In genomic region chr22:25210831-25211230, GRCh38 we compare ENCODE assay signal across 24 cellular contexts. TPM values are rescaled to one million over a fixed set of nuclear protein-coding genes. Genes with fewer than 3 reads are reported as not detected.
"Had no signal": no experiment of that assay in that cellular context is flagged by ENCODE, and none has a peak within 500 bp of the region (broad histone marks: within the 10 kb centered on the region; RNA-seq: fewer than 3 reads in every experiment).

No MANE protein-coding gene starts in this region.

- H3K27ac ChIP-seq: KMS-11, Peyer's patch had no signal

- H3K36me3 Mint-ChIP-seq: activated naive CD4-positive, alpha-beta T cell treated with anti-CD3 and anti-CD28 coated beads, Interleukin-2, amount 50 U/mL, for 72 hours had no signal

- H3K4me1 ChIP-seq: Peyer's patch had no signal

- ATAC-seq: activated CD8-positive, alpha-beta T cell treated with anti-CD3 and anti-CD28 coated beads, Interleukin-2, amount 10 ng/mL, durations not matched to agents 7 days and 5 days; activated naive CD4-positive, alpha-beta T cell treated with anti-CD3 and anti-CD28 coated beads, Interleukin-2, amount 50 U/mL, for 72 hours; activated naive CD8-positive, alpha-beta T cell treated with anti-CD3 and anti-CD28 coated beads, Interleukin-2, amount 50 U/mL, for 24 hours; activated T-cell treated with anti-CD3 and anti-CD28 coated beads, Interleukin-2, amount 50 U/mL, for 4 hours; WTC11 had no signal

- DNase-seq: activated CD4-positive, alpha-beta T cell treated with anti-CD3 and anti-CD28 coated beads for 48 hours; activated CD4-positive, alpha-beta T cell treated with anti-CD3 and anti-CD28 coated beads, Interleukin-2, amount 50 U/mL, for 4 hours; activated CD4-positive, CD25-positive, alpha-beta regulatory T cell treated with anti-CD3 and anti-CD28 coated beads, Interleukin-2, amount 50 U/mL, for 72 hours; activated CD8-positive, alpha-beta T cell treated with anti-CD3 and anti-CD28 coated beads, Interleukin-2, amount 10 ng/mL, durations not matched to agents 7 days and 5 days; activated effector memory CD4-positive, alpha-beta T cell treated with anti-CD3 and anti-CD28 coated beads, Interleukin-2, amount 50 U/mL, for 16 hours; activated naive CD4-positive, alpha-beta T cell treated with Interleukin-2 at 50 U/mL for 16 hours; activated naive CD8-positive, alpha-beta T cell treated with anti-CD3 and anti-CD28 coated beads, Interleukin-2, amount 50 U/mL, for 24 hours; activated T-cell treated with anti-CD3 and anti-CD28 coated beads, Interleukin-2, amount 50 U/mL, for 4 hours; amniotic stem cell; caudate nucleus; NCI-H1105 treated with DMSO at 0.1 percent for 48 hours; NCI-H146; NCI-H187 treated with DMSO at 0.1 percent for 48 hours; NCI-H2081 treated with DMSO at 0.1 percent for 48 hours; NCI-H446; NCI-H524; Peyer's patch; SHP77 had no signal

- H3K9me3 ChIP-seq: Peyer's patch had no signal

- H3K4me3 ChIP-seq: Peyer's patch had no signal

- H3K27ac Mint-ChIP-seq: activated CD8-positive, alpha-beta T cell treated with anti-CD3 and anti-CD28 coated beads, Interleukin-2, amount 10 ng/mL, durations not matched to agents 7 days and 5 days; activated naive CD4-positive, alpha-beta T cell treated with anti-CD3 and anti-CD28 coated beads, Interleukin-2, amount 50 U/mL, for 72 hours; activated naive CD8-positive, alpha-beta T cell treated with anti-CD3 and anti-CD28 coated beads, Interleukin-2, amount 50 U/mL, for 24 hours; T-helper 1 cell treated with Interleukin-12 subunit alpha and Interleukin-12 subunit beta and Interleukin-4 antibody, amounts not matched to agents 30 μg/mL and 1 μg/mL, for 36 hours; WTC11 had no signal

- H3K27me3 ChIP-seq: Peyer's patch had no signal

- H3K4me1 Mint-ChIP-seq: activated naive CD8-positive, alpha-beta T cell treated with anti-CD3 and anti-CD28 coated beads, Interleukin-2, amount 50 U/mL, for 24 hours; WTC11 had no signal

- H3K27me3 Mint-ChIP-seq: activated naive CD8-positive, alpha-beta T cell treated with anti-CD3 and anti-CD28 coated beads, Interleukin-2, amount 50 U/mL, for 24 hours had no signal

- H3K4me3 Mint-ChIP-seq: activated CD8-positive, alpha-beta T cell treated with anti-CD3 and anti-CD28 coated beads, Interleukin-2, amount 10 ng/mL, durations not matched to agents 7 days and 5 days; activated naive CD8-positive, alpha-beta T cell treated with anti-CD3 and anti-CD28 coated beads, Interleukin-2, amount 50 U/mL, for 24 hours; activated T-cell treated with anti-CD3 and anti-CD28 coated beads, Interleukin-2, amount 50 U/mL, for 4 hours; T-helper 1 cell treated with Interleukin-12 subunit alpha and Interleukin-12 subunit beta and Interleukin-4 antibody, amounts not matched to agents 30 μg/mL and 1 μg/mL, for 36 hours; WTC11 had no signal

- H3K36me3 ChIP-seq: Peyer's patch had no signal

- H3K9me3 Mint-ChIP-seq: activated naive CD8-positive, alpha-beta T cell treated with anti-CD3 and anti-CD28 coated beads, Interleukin-2, amount 50 U/mL, for 24 hours had no signal

RNA-seq across cellular contexts. Expression of gene CRYBB2, which starts 8.6 kb away (rescaled TPM):
- total RNA-seq: activated CD8-positive, alpha-beta T cell treated with anti-CD3 and anti-CD28 coated beads, Interleukin-2, amount 10 ng/mL, durations not matched to agents 7 days and 5 days; activated naive CD4-positive, alpha-beta T cell treated with anti-CD3 and anti-CD28 coated beads, Interleukin-2, amount 50 U/mL, for 72 hours; cerebellum; SK-MEL-5 had no signal

RNA-seq across cellular contexts. Expression of gene CRYBB3, which starts 11.2 kb away (rescaled TPM):
- total RNA-seq: activated CD8-positive, alpha-beta T cell treated with anti-CD3 and anti-CD28 coated beads, Interleukin-2, amount 10 ng/mL, durations not matched to agents 7 days and 5 days; cerebellum had no signal
